In genomic region chr15:40278026-40278425, GRCh38 we compare ENCODE assay signal across 32 cellular contexts. TPM values are rescaled to one million over a fixed set of nuclear protein-coding genes. Genes with fewer than 3 reads are reported as not detected.
"Had no signal": no experiment of that assay in that cellular context is flagged by ENCODE, and none has a peak within 500 bp of the region (broad histone marks: within the 10 kb centered on the region; RNA-seq: fewer than 3 reads in every experiment).

No MANE protein-coding gene starts in this region.

- DNase-seq: activated CD4-positive, alpha-beta T cell treated with anti-CD3 and anti-CD28 coated beads for 48 hours; activated CD4-positive, alpha-beta T cell treated with anti-CD3 and anti-CD28 coated beads, Interleukin-2, amount 50 U/mL, for 48 hours; activated CD8-positive, alpha-beta memory T cell treated with anti-CD3 and anti-CD28 coated beads for 24 hours; activated effector memory CD4-positive, alpha-beta T cell treated with Interleukin-2 at 50 U/mL for 16 hours; activated naive CD4-positive, alpha-beta T cell treated with Interleukin-2 at 50 U/mL for 16 hours; body of pancreas; colonic mucosa; dorsolateral prefrontal cortex; effector memory CD4-positive, alpha-beta T cell; head of caudate nucleus; hippocampal formation; left cardiac atrium; mammary epithelial cell; naive thymus-derived CD4-positive, alpha-beta T cell; occipital lobe; right lobe of liver; stimulated activated CD4-positive, alpha-beta T cell treated with anti-CD3 and anti-CD28 coated beads, Interleukin-2, amount 100 ng/mL, for 48 hours; stimulated activated naive CD8-positive, alpha-beta T cell treated with anti-CD3 and anti-CD28 coated beads, Interleukin-15, Interleukin-2, amounts not matched to agents 100 U/mL and 50 U/mL, for 24 hours; trophoblast cell; uterus had no signal

- H3K4me3 Mint-ChIP-seq: activated naive CD8-positive, alpha-beta T cell; naive thymus-derived CD4-positive, alpha-beta T cell; T-helper 2 cell treated with Interferon-gamma antibody and Interleukin-4, amounts not matched to agents 5 μg/mL and 100 μg/mL, for 36 hours had no signal

- H3K27ac ChIP-seq: body of pancreas, colonic mucosa, dorsolateral prefrontal cortex, right lobe of liver, thoracic aorta, uterus, VCaP had no signal

- H3K9me3 ChIP-seq: body of pancreas, colonic mucosa, right lobe of liver, thoracic aorta, uterus had no signal

- H3K36me3 Mint-ChIP-seq: activated naive CD8-positive, alpha-beta T cell; naive thymus-derived CD4-positive, alpha-beta T cell had no signal

- H3K27ac Mint-ChIP-seq: activated naive CD8-positive, alpha-beta T cell; T-helper 2 cell treated with Interferon-gamma antibody and Interleukin-4, amounts not matched to agents 5 μg/mL and 100 μg/mL, for 36 hours had no signal

- ATAC-seq: activated CD4-positive, CD25-positive, alpha-beta regulatory T cell treated with anti-CD3 and anti-CD28 coated beads, Interleukin-2, amount 50 U/mL, for 24 hours; body of pancreas; left cardiac atrium; naive thymus-derived CD4-positive, alpha-beta T cell; right lobe of liver; stimulated activated naive CD8-positive, alpha-beta T cell treated with anti-CD3 and anti-CD28 coated beads, Interleukin-15, Interleukin-2, amounts not matched to agents 100 U/mL and 50 U/mL, for 24 hours had no signal

- H3K36me3 ChIP-seq: colonic mucosa, right lobe of liver, thoracic aorta, uterus had no signal

- H3K9me3 Mint-ChIP-seq: naive thymus-derived CD4-positive, alpha-beta T cell; T-helper 2 cell treated with Interferon-gamma antibody and Interleukin-4, amounts not matched to agents 5 μg/mL and 100 μg/mL, for 36 hours had no signal

- FAIRE-seq: keratinocyte had no signal

- H3K4me3 ChIP-seq: body of pancreas, colonic mucosa, dorsolateral prefrontal cortex, right lobe of liver, thoracic aorta, uterus had no signal

RNA-seq across cellular contexts. Expression of gene ANKRD63, which starts 4.8 kb away (rescaled TPM):
- total RNA-seq: body of pancreas, colonic mucosa, epithelial cell of proximal tubule, fibroblast of lung, fibroblast of villous mesenchyme, liver, mammary epithelial cell, occipital lobe, skeletal muscle tissue, thoracic aorta had no signal
- polyA plus RNA-seq: adipose tissue; fibroblast of lung; keratinocyte; liver; mammary epithelial cell; naive thymus-derived CD4-positive, alpha-beta T cell had no signal

RNA-seq across cellular contexts. Expression of gene PAK6, which starts 39.2 kb away (rescaled TPM):
- total RNA-seq: fibroblast of lung had no signal
- polyA plus RNA-seq: naive thymus-derived CD4-positive, alpha-beta T cell had no signal
